Comparison of ENCODE assay signal across 28 cellular contexts in genomic region chr4:122823476-122823875, GRCh38.
"Had no signal": no experiment of that assay in that cellular context is flagged by ENCODE, and none has a peak within 500 bp of the region (broad histone marks: within the 10 kb centered on the region; RNA-seq: fewer than 3 reads in every experiment).

No MANE protein-coding gene starts in this region.

- H3K9me3 ChIP-seq: body of pancreas, gastroesophageal sphincter, neutrophil, pancreas, psoas muscle, right atrium auricular region, suprapubic skin, tibial nerve had no signal

- H3K9me3 Mint-ChIP-seq: activated naive CD4-positive, alpha-beta T cell treated with anti-CD3 and anti-CD28 coated beads, Interleukin-2, amount 50 U/mL, for 24 hours; activated T-helper 1 cell treated with anti-CD3 and anti-CD28 coated beads, Interleukin-12 subunit alpha, Interleukin-12 subunit beta, Interleukin-2, Interleukin-4 antibody, amounts not matched to agents 30 ng/mL and 10 ng/mL and 1 ng/mL, durations not matched to agents 14 hours and 24 hours and 36 hours; stimulated activated naive CD8-positive, alpha-beta T cell treated with anti-CD3 and anti-CD28 coated beads, Interleukin-15, amount 100 ng/mL, for 72 hours; T-helper 2 cell treated with Interferon-gamma antibody and Interleukin-4, amounts not matched to agents 5 μg/mL and 100 μg/mL, for 36 hours had no signal

- H3K36me3 ChIP-seq: cardiac muscle cell, gastroesophageal sphincter, neutrophil, pancreas, right atrium auricular region, suprapubic skin, tibial nerve had no signal

- H3K27ac ChIP-seq: body of pancreas, cardiac muscle cell, gastroesophageal sphincter, neutrophil, pancreas, psoas muscle, right atrium auricular region, suprapubic skin, tibial nerve had no signal

- H3K4me3 Mint-ChIP-seq: activated CD8-positive, alpha-beta T cell treated with anti-CD3 and anti-CD28 coated beads, Interleukin-2, amount 10 ng/mL, durations not matched to agents 7 days and 5 days; activated naive CD4-positive, alpha-beta T cell treated with anti-CD3 and anti-CD28 coated beads, Interleukin-2, amount 50 U/mL, for 24 hours; activated T-helper 1 cell treated with anti-CD3 and anti-CD28 coated beads, Interleukin-12 subunit alpha, Interleukin-12 subunit beta, Interleukin-2, Interleukin-4 antibody, amounts not matched to agents 30 ng/mL and 10 ng/mL and 1 ng/mL, durations not matched to agents 14 hours and 24 hours and 36 hours; nephron; stimulated activated naive CD8-positive, alpha-beta T cell treated with anti-CD3 and anti-CD28 coated beads, Interleukin-15, amount 100 ng/mL, for 72 hours; T-helper 2 cell treated with Interferon-gamma antibody and Interleukin-4, amounts not matched to agents 5 μg/mL and 100 μg/mL, for 36 hours had no signal

- H3K27ac Mint-ChIP-seq: activated CD8-positive, alpha-beta T cell treated with anti-CD3 and anti-CD28 coated beads, Interleukin-2, amount 10 ng/mL, durations not matched to agents 7 days and 5 days; activated naive CD4-positive, alpha-beta T cell treated with anti-CD3 and anti-CD28 coated beads, Interleukin-2, amount 50 U/mL, for 24 hours; activated T-helper 1 cell treated with anti-CD3 and anti-CD28 coated beads, Interleukin-12 subunit alpha, Interleukin-12 subunit beta, Interleukin-2, Interleukin-4 antibody, amounts not matched to agents 30 ng/mL and 10 ng/mL and 1 ng/mL, durations not matched to agents 14 hours and 24 hours and 36 hours; nephron; stimulated activated naive CD8-positive, alpha-beta T cell treated with anti-CD3 and anti-CD28 coated beads, Interleukin-15, amount 100 ng/mL, for 72 hours; T-helper 2 cell treated with Interferon-gamma antibody and Interleukin-4, amounts not matched to agents 5 μg/mL and 100 μg/mL, for 36 hours had no signal

- FAIRE-seq: islet of Langerhans, pancreas, TTC549 had no signal

- DNase-seq: activated CD4-positive, alpha-beta T cell treated with anti-CD3 and anti-CD28 coated beads for 1 hour; activated CD4-positive, alpha-beta T cell treated with anti-CD3 and anti-CD28 coated beads, Interleukin-2, amount 50 U/mL, for 1 hour; activated CD8-positive, alpha-beta T cell treated with anti-CD3 and anti-CD28 coated beads, Interleukin-2, amount 10 ng/mL, durations not matched to agents 7 days and 5 days; activated gamma-delta T cell; anterior cingulate cortex; body of pancreas; cortex of kidney; effector CD4-positive, alpha-beta T cell; head of caudate nucleus; hypothalamus; left cardiac atrium; mesenchymal stem cell; pancreas; psoas muscle; stimulated activated CD4-positive, alpha-beta T cell treated with anti-CD3 and anti-CD28 coated beads, Interleukin-1b, Interleukin-23, amount 100 ng/mL, for 48 hours; stimulated activated naive CD8-positive, alpha-beta T cell treated with anti-CD3 and anti-CD28 coated beads, Interleukin-15, amount 100 ng/mL, for 72 hours had no signal

- H3K4me1 ChIP-seq: pancreas, psoas muscle had no signal

- H3K27me3 ChIP-seq: gastroesophageal sphincter, right atrium auricular region, tibial nerve had no signal

- H3K4me3 ChIP-seq: body of pancreas, cardiac muscle cell, gastroesophageal sphincter, pancreas, psoas muscle, right atrium auricular region, suprapubic skin, tibial nerve had no signal
